ENCODE assay signal across 11 cellular contexts in genomic region chr3:150605998-150606641, GRCh38. TPM values are rescaled to one million over a fixed set of nuclear protein-coding genes. Genes with fewer than 3 reads are reported as not detected.
DNase-seq lines count a peak whose midpoint lies in the region; ATAC-seq and TF ChIP-seq lines count a peak whose summit lies in the region.
"Had no signal": no experiment of that assay in that cellular context is flagged by ENCODE, and none has a peak within 500 bp of the region (broad histone marks: within the 10 kb centered on the region; RNA-seq: fewer than 3 reads in every experiment).

No MANE protein-coding gene starts in this region.

- peaks cover 38% of the 10 kb centered on the region for H4K20me1 ChIP-seq in DOHH2 (ENCODE audit: control insufficient read depth, insufficient read depth, low read depth, low read length)

- intact Hi-C loops in activated T-helper 2 cell treated with anti-CD3 and anti-CD28 coated beads, Interferon-gamma antibody, Interleukin-2, Interleukin-4, amounts not matched to agents 10 μg/mL and 5 μg/mL and 100 μg/mL, durations not matched to agents 14 hours and 24 hours and 36 hours (cut with micrococcal nuclease), result no loop called here

- no peaks in the 10 kb centered on the region for H3K9me2 ChIP-seq in DOHH2 (replicated peaks; ENCODE audit: control insufficient read depth, low read length)

- H3K27ac ChIP-seq in DOHH2 (ENCODE audit: low read depth, low read length), result peak overlapping the region; percentile 91

- H3K4me3 ChIP-seq in DOHH2 (ENCODE audit: low read length), result peak overlapping the region; percentile 87
- H3K4me3 ChIP-seq: esophagus squamous epithelium, lung had no signal

- TF ChIP-seq CTCF in DOHH2 (IDR thresholded peaks at IDR 0.05; ENCODE audit: low read depth, low read length, poor library complexity, severe bottlenecking), result no peak
- no peak for TF ChIP-seq CTCF in nephron (IDR thresholded peaks at IDR 0.05; ENCODE audit: unreplicated experiment in 3 of 3)

- H3F3A ChIP-seq in DOHH2 (ENCODE audit: control insufficient read depth, insufficient read depth), result peaks cover 18% of the 10 kb centered on the region

- peaks cover 57% of the 10 kb centered on the region for H3K4me1 ChIP-seq in DOHH2 (ENCODE audit: control insufficient read depth, low read length)

- H3K36me3 ChIP-seq in DOHH2 (ENCODE audit: control insufficient read depth, low read length), result peaks cover 73% of the 10 kb centered on the region
- H3K36me3 ChIP-seq: esophagus squamous epithelium had no signal

- H3K4me3 Mint-ChIP-seq in activated T-helper 2 cell treated with anti-CD3 and anti-CD28 coated beads, Interferon-gamma antibody, Interleukin-2, Interleukin-4, amounts not matched to agents 10 μg/mL and 5 μg/mL and 100 μg/mL, durations not matched to agents 14 hours and 24 hours and 36 hours (ENCODE audit: low read depth), result peak overlapping the region; percentile 67
- peak overlapping the region; percentile 65 to 78 (median 77) for H3K4me3 Mint-ChIP-seq in nephron

- H3K9me3 Mint-ChIP-seq in activated T-helper 2 cell treated with anti-CD3 and anti-CD28 coated beads, Interferon-gamma antibody, Interleukin-2, Interleukin-4, amounts not matched to agents 10 μg/mL and 5 μg/mL and 100 μg/mL, durations not matched to agents 14 hours and 24 hours and 36 hours, result no peaks in the 10 kb centered on the region
- peaks cover 3% of the 10 kb centered on the region for H3K9me3 Mint-ChIP-seq in nephron

- no peaks in the 10 kb centered on the region for H3K27me3 ChIP-seq in DOHH2 (ENCODE audit: control insufficient read depth, low read length)
- H3K27me3 ChIP-seq: esophagus squamous epithelium had no signal

- DNase-seq in Kasumi-1 (lab: John Stamatoyannopoulos, UW) (peak; percentile 48 to 71), NCI-H82 (lab: John Stamatoyannopoulos, UW) (no peak), NCI-H748 (lab: John Stamatoyannopoulos, UW; ENCODE audit: unreplicated experiment) (no peak)
- no peak for DNase-seq in activated T-helper 2 cell treated with anti-CD3 and anti-CD28 coated beads, Interferon-gamma antibody, Interleukin-2, Interleukin-4, amounts not matched to agents 10 μg/mL and 5 μg/mL and 100 μg/mL, durations not matched to agents 14 hours and 24 hours and 36 hours (ENCODE audit: low spot score)
- DNase-seq: esophagus squamous epithelium, GOT3 had no signal

- H3K79me2 ChIP-seq in DOHH2 (ENCODE audit: control insufficient read depth, low read length), result peaks cover 99% of the 10 kb centered on the region

- no peak for ATAC-seq in HG02885 (IDR thresholded peaks at IDR 0.05; ENCODE audit: poor library complexity, unreplicated experiment)
- ATAC-seq in GM18870 (IDR thresholded peaks at IDR 0.05; ENCODE audit: unreplicated experiment), result no peak

- peak overlapping the region; percentile 39 for H3K27ac Mint-ChIP-seq in activated T-helper 2 cell treated with anti-CD3 and anti-CD28 coated beads, Interferon-gamma antibody, Interleukin-2, Interleukin-4, amounts not matched to agents 10 μg/mL and 5 μg/mL and 100 μg/mL, durations not matched to agents 14 hours and 24 hours and 36 hours
- peak overlapping the region; percentile 48 to 81 (median 51) for H3K27ac Mint-ChIP-seq in nephron

- H3K36me3 Mint-ChIP-seq in activated T-helper 2 cell treated with anti-CD3 and anti-CD28 coated beads, Interferon-gamma antibody, Interleukin-2, Interleukin-4, amounts not matched to agents 10 μg/mL and 5 μg/mL and 100 μg/mL, durations not matched to agents 14 hours and 24 hours and 36 hours (ENCODE audit: low read depth), result peaks cover 51% of the 10 kb centered on the region
- peaks cover 38% of the 10 kb centered on the region for H3K36me3 Mint-ChIP-seq in nephron (ENCODE audit: low read depth)

- no peaks in the 10 kb centered on the region for H3K27me3 Mint-ChIP-seq in activated T-helper 2 cell treated with anti-CD3 and anti-CD28 coated beads, Interferon-gamma antibody, Interleukin-2, Interleukin-4, amounts not matched to agents 10 μg/mL and 5 μg/mL and 100 μg/mL, durations not matched to agents 14 hours and 24 hours and 36 hours (ENCODE audit: low read depth)
- no peaks in the 10 kb centered on the region for H3K27me3 Mint-ChIP-seq in nephron (ENCODE audit: low read depth)

- H3K4me1 Mint-ChIP-seq in activated T-helper 2 cell treated with anti-CD3 and anti-CD28 coated beads, Interferon-gamma antibody, Interleukin-2, Interleukin-4, amounts not matched to agents 10 μg/mL and 5 μg/mL and 100 μg/mL, durations not matched to agents 14 hours and 24 hours and 36 hours (ENCODE audit: low read depth), result peaks cover 61% of the 10 kb centered on the region
- peaks cover 48% of the 10 kb centered on the region for H3K4me1 Mint-ChIP-seq in nephron

- peak overlapping the region; percentile 90 for H3K4me2 ChIP-seq in DOHH2 (ENCODE audit: low read length)

- no peaks in the 10 kb centered on the region for H3K9me3 ChIP-seq in DOHH2 (ENCODE audit: control insufficient read depth, insufficient read depth, low read length)
- H3K9me3 ChIP-seq: esophagus squamous epithelium had no signal

RNA-seq across cellular contexts. Expression of gene SELENOT, which starts 3.0 kb away (rescaled TPM):
- total RNA-seq in activated T-helper 2 cell treated with anti-CD3 and anti-CD28 coated beads, Interferon-gamma antibody, Interleukin-2, Interleukin-4, amounts not matched to agents 10 μg/mL and 5 μg/mL and 100 μg/mL, durations not matched to agents 14 hours and 24 hours and 36 hours, result 119 and 121 TPM in 2 replicates

RNA-seq across cellular contexts. Expression of gene EIF2A, which starts 59.5 kb away (rescaled TPM):
- total RNA-seq in activated T-helper 2 cell treated with anti-CD3 and anti-CD28 coated beads, Interferon-gamma antibody, Interleukin-2, Interleukin-4, amounts not matched to agents 10 μg/mL and 5 μg/mL and 100 μg/mL, durations not matched to agents 14 hours and 24 hours and 36 hours, result 124 and 126 TPM in 2 replicates

RNA-seq across cellular contexts. Expression of gene SERP1, which starts 59.8 kb away (rescaled TPM):
- 89.2 and 91.7 TPM in 2 replicates for total RNA-seq in activated T-helper 2 cell treated with anti-CD3 and anti-CD28 coated beads, Interferon-gamma antibody, Interleukin-2, Interleukin-4, amounts not matched to agents 10 μg/mL and 5 μg/mL and 100 μg/mL, durations not matched to agents 14 hours and 24 hours and 36 hours

Comparison
In these comparisons a context has a peak if more than half of its experiments do, and no peak if none do; other contexts are left out.
1. DNase-seq: peak in Kasumi-1 (2 of 2); none in activated T-helper 2 cell treated with anti-CD3 and anti-CD28 coated beads, Interferon-gamma antibody, Interleukin-2, Interleukin-4, amounts not matched to agents 10 μg/mL and 5 μg/mL and 100 μg/mL, durations not matched to agents 14 hours and 24 hours and 36 hours (single experiment), NCI-H82 (single experiment) and NCI-H748 (single experiment).